ENCODE assay signal across 15 cellular contexts in genomic region chr2:11533278-11534077, GRCh38. TPM values are rescaled to one million over a fixed set of nuclear protein-coding genes. Genes with fewer than 3 reads are reported as not detected.
DNase-seq lines count a peak whose midpoint lies in the region; ATAC-seq, FAIRE-seq and TF ChIP-seq lines count a peak whose summit lies in the region.
"Had no signal": no experiment of that assay in that cellular context is flagged by ENCODE, and none has a peak within 500 bp of the region (broad histone marks: within the 10 kb centered on the region; RNA-seq: fewer than 3 reads in every experiment).

A gene with protein sequence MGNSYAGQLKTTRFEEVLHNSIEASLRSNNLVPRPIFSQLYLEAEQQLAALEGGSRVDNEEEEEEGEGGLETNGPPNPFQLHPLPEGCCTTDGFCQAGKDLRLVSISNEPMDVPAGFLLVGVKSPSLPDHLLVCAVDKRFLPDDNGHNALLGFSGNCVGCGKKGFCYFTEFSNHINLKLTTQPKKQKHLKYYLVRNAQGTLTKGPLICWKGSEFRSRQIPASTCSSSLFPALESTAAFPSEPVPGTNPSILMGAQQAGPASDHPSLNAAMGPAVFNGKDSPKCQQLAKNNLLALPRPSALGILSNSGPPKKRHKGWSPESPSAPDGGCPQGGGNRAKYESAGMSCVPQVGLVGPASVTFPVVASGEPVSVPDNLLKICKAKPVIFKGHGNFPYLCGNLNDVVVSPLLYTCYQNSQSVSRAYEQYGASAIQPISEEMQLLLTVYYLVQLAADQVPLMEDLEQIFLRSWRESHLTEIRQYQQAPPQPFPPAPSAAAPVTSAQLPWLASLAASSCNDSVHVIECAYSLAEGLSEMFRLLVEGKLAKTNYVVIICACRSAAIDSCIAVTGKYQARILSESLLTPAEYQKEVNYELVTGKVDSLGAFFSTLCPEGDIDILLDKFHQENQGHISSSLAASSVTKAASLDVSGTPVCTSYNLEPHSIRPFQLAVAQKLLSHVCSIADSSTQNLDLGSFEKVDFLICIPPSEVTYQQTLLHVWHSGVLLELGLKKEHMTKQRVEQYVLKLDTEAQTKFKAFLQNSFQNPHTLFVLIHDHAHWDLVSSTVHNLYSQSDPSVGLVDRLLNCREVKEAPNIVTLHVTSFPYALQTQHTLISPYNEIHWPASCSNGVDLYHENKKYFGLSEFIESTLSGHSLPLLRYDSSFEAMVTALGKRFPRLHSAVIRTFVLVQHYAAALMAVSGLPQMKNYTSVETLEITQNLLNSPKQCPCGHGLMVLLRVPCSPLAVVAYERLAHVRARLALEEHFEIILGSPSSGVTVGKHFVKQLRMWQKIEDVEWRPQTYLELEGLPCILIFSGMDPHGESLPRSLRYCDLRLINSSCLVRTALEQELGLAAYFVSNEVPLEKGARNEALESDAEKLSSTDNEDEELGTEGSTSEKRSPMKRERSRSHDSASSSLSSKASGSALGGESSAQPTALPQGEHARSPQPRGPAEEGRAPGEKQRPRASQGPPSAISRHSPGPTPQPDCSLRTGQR (N-terminal part only) (plus strand): TSS chr2:11534045. CDS start chr2:11556615, 22,570 bp downstream.

- TF ChIP-seq CTCF in endothelial cell (IDR thresholded peaks at IDR 0.05; ENCODE audit: unreplicated experiment): no peak
- no peak for TF ChIP-seq CTCF in pancreas (IDR thresholded peaks at IDR 0.05)

- H3K27ac Mint-ChIP-seq in endothelial cell (ENCODE audit: unreplicated experiment): no peak within 1 kb of the TSS
- H3K27ac Mint-ChIP-seq: activated T-cell treated with anti-CD3 and anti-CD28 coated beads, Interleukin-2, amount 50 U/mL, for 24 hours; nephron had no signal

- H3K27ac ChIP-seq in pancreas: no peak within 1 kb of the TSS
- H3K27ac ChIP-seq: C4-2B had no signal

- H3K36me3 ChIP-seq in pancreas: no peaks in the 10 kb centered on the region

- no peak for DNase-seq in HEK293T (ENCODE audit: extremely low spot score)
- peak; percentile 67 for DNase-seq in OCI-M1 (lab: John Stamatoyannopoulos, UW)
- no peak for DNase-seq in endothelial cell (ENCODE audit: low spot score)
- DNase-seq in pancreas: no peak
- DNase-seq in activated CD8-positive, alpha-beta memory T cell treated with anti-CD3 and anti-CD28 coated beads for 24 hours: no peak
- no peak for DNase-seq in DMS 273 treated with DMSO at 0.1 percent for 48 hours (lab: John Stamatoyannopoulos, UW)
- DNase-seq in AG20443 (ENCODE audit: low spot score): no peak
- DNase-seq: activated T-cell treated with anti-CD3 and anti-CD28 coated beads, Interleukin-2, amount 50 U/mL, for 24 hours; GF-D8; NCI-H187 treated with DMSO at 0.1 percent for 48 hours had no signal

- no peak within 1 kb of the TSS for H3K4me3 ChIP-seq in pancreas

- H3K4me1 Mint-ChIP-seq in endothelial cell (ENCODE audit: unreplicated experiment): no peaks in the 10 kb centered on the region
- H3K4me1 Mint-ChIP-seq: nephron had no signal

- no peak within 1 kb of the TSS for H3K4me3 Mint-ChIP-seq in endothelial cell (ENCODE audit: unreplicated experiment)
- H3K4me3 Mint-ChIP-seq: activated T-cell treated with anti-CD3 and anti-CD28 coated beads, Interleukin-2, amount 50 U/mL, for 24 hours; nephron had no signal

- CTCF ChIA-PET in HEK293T (lab: Yijun Ruan, JAX): interaction anchor here (1.1 kb wide), 2 partner anchors 10 to 17 kb away, joined by 3 read pairs; no protein-coding TSS in a partner anchor

- no peaks in the 10 kb centered on the region for H3K27me3 Mint-ChIP-seq in endothelial cell (ENCODE audit: unreplicated experiment)

- H3K9me3 ChIP-seq in pancreas: no peaks in the 10 kb centered on the region

- no peaks in the 10 kb centered on the region for H3K9me3 Mint-ChIP-seq in endothelial cell (ENCODE audit: unreplicated experiment)
- H3K9me3 Mint-ChIP-seq: activated T-cell treated with anti-CD3 and anti-CD28 coated beads, Interleukin-2, amount 50 U/mL, for 24 hours; nephron had no signal

- H3K27me3 ChIP-seq in pancreas: no peaks in the 10 kb centered on the region

- 37 to 42% methylated on average over 9 of the region's 9 CpGs for WGBS in pancreas, 2 donors

- ATAC-seq in pancreas (peak in 3 of 4 donors; percentile 23 to 61 (median 50)), GM19395 (IDR thresholded peaks at IDR 0.05; ENCODE audit: unreplicated experiment) (no peak)

- intact Hi-C loops in pancreas (cut with DNase I): no loop called here

- no peaks in the 10 kb centered on the region for H3K36me3 Mint-ChIP-seq in endothelial cell (ENCODE audit: low read depth, unreplicated experiment)

- peaks cover 7 to 20% (median 11%) of the 10 kb centered on the region in 3 donors for H3K4me1 ChIP-seq in pancreas

- no peak for FAIRE-seq in pancreas (lab: Jason Lieb, UNC)
- FAIRE-seq: TTC549 had no signal

- POLR2A ChIA-PET in HEK293T (lab: Yijun Ruan, JAX): no interaction called here

TF ChIP-seq in HEK293T, 16 proteins besides CTCF, POLR2A, EP300 and RAD21:
- TF ChIP-seq CTBP1 (IDR thresholded peaks at IDR 0.05; ENCODE audit: borderline replicate concordance) (0 out of 2 replicates have a peak, but pooled peaks have one; percentile 15), L3MBTL2 (conservative IDR thresholded peaks at IDR 0.05) (no peak), FOXA1 (IDR thresholded peaks at IDR 0.05) (no peak), ELF4 (IDR thresholded peaks at IDR 0.05) (no peak)
- TF ChIP-seq, protein P1, sequence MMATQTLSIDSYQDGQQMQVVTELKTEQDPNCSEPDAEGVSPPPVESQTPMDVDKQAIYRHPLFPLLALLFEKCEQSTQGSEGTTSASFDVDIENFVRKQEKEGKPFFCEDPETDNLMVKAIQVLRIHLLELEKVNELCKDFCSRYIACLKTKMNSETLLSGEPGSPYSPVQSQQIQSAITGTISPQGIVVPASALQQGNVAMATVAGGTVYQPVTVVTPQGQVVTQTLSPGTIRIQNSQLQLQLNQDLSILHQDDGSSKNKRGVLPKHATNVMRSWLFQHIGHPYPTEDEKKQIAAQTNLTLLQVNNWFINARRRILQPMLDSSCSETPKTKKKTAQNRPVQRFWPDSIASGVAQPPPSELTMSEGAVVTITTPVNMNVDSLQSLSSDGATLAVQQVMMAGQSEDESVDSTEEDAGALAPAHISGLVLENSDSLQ (IDR thresholded peaks at IDR 0.05): 0 out of 2 replicates have a peak, but pooled peaks have one; percentile 20
TF ChIP-seq in HEK293T: peak in this region for 2.

RNA-seq across cellular contexts. Expression of the gene that starts here (rescaled TPM):
- 35.9 TPM for total RNA-seq in endothelial cell (ENCODE audit: unreplicated experiment)
- total RNA-seq in pancreas: 10 to 100 TPM in 1 of 6 donors, 1 to 10 TPM in 5; 3.5 to 16.1 (median 5.6) TPM
- 1 to 10 TPM; 6.2 to 6.8 TPM for polyA plus RNA-seq in pancreas
- total RNA-seq: HT-29 had no signal
